ENCODE assay signal across 2 cellular contexts in genomic region chr2:130796280-130796679, GRCh38.
TF ChIP-seq lines count a peak whose summit lies in the region.

No MANE protein-coding gene starts in this region.

TF ChIP-seq in HEK293, 187 proteins besides CTCF, POLR2A, EP300 and RAD21:
- no peak for TF ChIP-seq WT1 (tag by site-specific recombination; IDR thresholded peaks at IDR 0.05)
- TF ChIP-seq ZIC2 (tag by site-specific recombination; IDR thresholded peaks at IDR 0.05): 0 out of 2 replicates have a peak, but pooled peaks have one; percentile 26
TF ChIP-seq in HEK293: peak in this region for 1.

TF ChIP-seq in H1, 55 proteins besides CTCF, POLR2A, EP300 and RAD21:
- TF ChIP-seq SRF (IDR thresholded peaks at IDR 0.05; ENCODE audit: low read depth, low read length): no peak
- TF ChIP-seq SIRT6 (IDR thresholded peaks at IDR 0.05; ENCODE audit: low read length): no peak
- TF ChIP-seq POU5F1 (IDR thresholded peaks at IDR 0.05; ENCODE audit: low read depth, low read length): no peak
- TF ChIP-seq MAX (IDR thresholded peaks at IDR 0.05): no peak
- no peak for TF ChIP-seq KDM4A (IDR thresholded peaks at IDR 0.05; ENCODE audit: low read depth, low read length, severe bottlenecking)
- no peak for TF ChIP-seq NANOG (IDR thresholded peaks at IDR 0.05; ENCODE audit: insufficient read depth, low read depth, low read length, poor library complexity, severe bottlenecking)
- TF ChIP-seq EZH2 (IDR thresholded peaks at IDR 0.05; ENCODE audit: low read depth, low read length, severe bottlenecking): no peak
- TF ChIP-seq KDM5A (IDR thresholded peaks at IDR 0.05; ENCODE audit: low read length): no peak
- TF ChIP-seq JUN (IDR thresholded peaks at IDR 0.05; ENCODE audit: low read depth, low read length): no peak
- no peak for TF ChIP-seq RNF2 (IDR thresholded peaks at IDR 0.05; ENCODE audit: borderline replicate concordance, low read depth, low read length, missing control alignments, poor library complexity, severe bottlenecking)
- TF ChIP-seq BRCA1 (IDR thresholded peaks at IDR 0.05; ENCODE audit: low read depth, low read length): no peak
- TF ChIP-seq CREB1 (IDR thresholded peaks at IDR 0.05): no peak
- TF ChIP-seq, protein P1, sequence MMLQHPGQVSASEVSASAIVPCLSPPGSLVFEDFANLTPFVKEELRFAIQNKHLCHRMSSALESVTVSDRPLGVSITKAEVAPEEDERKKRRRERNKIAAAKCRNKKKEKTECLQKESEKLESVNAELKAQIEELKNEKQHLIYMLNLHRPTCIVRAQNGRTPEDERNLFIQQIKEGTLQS (IDR thresholded peaks at IDR 0.05; ENCODE audit: insufficient read depth, low read depth, low read length): no peak
- TF ChIP-seq, protein P2, sequence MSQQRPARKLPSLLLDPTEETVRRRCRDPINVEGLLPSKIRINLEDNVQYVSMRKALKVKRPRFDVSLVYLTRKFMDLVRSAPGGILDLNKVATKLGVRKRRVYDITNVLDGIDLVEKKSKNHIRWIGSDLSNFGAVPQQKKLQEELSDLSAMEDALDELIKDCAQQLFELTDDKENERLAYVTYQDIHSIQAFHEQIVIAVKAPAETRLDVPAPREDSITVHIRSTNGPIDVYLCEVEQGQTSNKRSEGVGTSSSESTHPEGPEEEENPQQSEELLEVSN (IDR thresholded peaks at IDR 0.05): no peak
- TF ChIP-seq YY1 (IDR thresholded peaks at IDR 0.05; ENCODE audit: low read depth, low read length): no peak
- TF ChIP-seq SAP30 (IDR thresholded peaks at IDR 0.05; ENCODE audit: insufficient read depth, insufficient replicate concordance, low read length): no peak
- TF ChIP-seq HDAC2 (IDR thresholded peaks at IDR 0.05; ENCODE audit: borderline replicate concordance in 1 of 2, low read depth in 2 of 2, low read length in 2 of 2): no peak
- no peak for TF ChIP-seq TAF1 (IDR thresholded peaks at IDR 0.05; ENCODE audit: low read depth, low read length)
